In genomic region chr3:78204977-78205376, GRCh38 we compare ENCODE assay signal across 12 cellular contexts.
A peak's percentile ranks its signal among the peaks of the same experiment; 100 is the strongest.
DNase-seq lines count a peak whose midpoint lies in the region; ATAC-seq and TF ChIP-seq lines count a peak whose summit lies in the region.
"Had no signal": no experiment of that assay in that cellular context is flagged by ENCODE, and none has a peak within 500 bp of the region (broad histone marks: within the 10 kb centered on the region; RNA-seq: fewer than 3 reads in every experiment).

No MANE protein-coding gene starts in this region.

- H3K27me3 ChIP-seq in uterus = no peaks in the 10 kb centered on the region
- no peaks in the 10 kb centered on the region for H3K27me3 ChIP-seq in stomach
- H3K27me3 ChIP-seq: tibial nerve had no signal

- DNase-seq in DMS53 (lab: John Stamatoyannopoulos, UW) (peak; percentile 3), DMS53 treated with DMSO at 0.1 percent for 48 hours (lab: John Stamatoyannopoulos, UW; ENCODE audit: unreplicated experiment) (no peak), NCI-H524 (lab: John Stamatoyannopoulos, UW) (peak; percentile 60 to 80), epithelial cell of proximal tubule (ENCODE audit: low read depth) (no peak), retinal pigment epithelial cell (ENCODE audit: low read depth) (peak; percentile 79), uterus (no peak), stomach (no peak)
- DNase-seq: activated T-cell treated with anti-CD3 and anti-CD28 coated beads for 4 hours had no signal

- no peak overlapping the region for H3K27ac ChIP-seq in uterus
- no peak overlapping the region for H3K27ac ChIP-seq in stomach
- H3K27ac ChIP-seq: 22Rv1, parathyroid adenoma, tibial nerve had no signal

- H3K4me1 ChIP-seq in uterus (no peaks in the 10 kb centered on the region), stomach (no peaks in the 10 kb centered on the region)
- H3K4me1 ChIP-seq: parathyroid adenoma had no signal

- intact Hi-C loops in uterus (cut with DNase I; ENCODE audit: low total_unique reads) (no loop called here), stomach (cut with DNase I; ENCODE audit: low total_unique reads) (no loop called here)

- no peaks in the 10 kb centered on the region for H3K36me3 ChIP-seq in uterus
- no peaks in the 10 kb centered on the region for H3K36me3 ChIP-seq in stomach
- H3K36me3 ChIP-seq: tibial nerve had no signal

- H3K9me3 ChIP-seq in uterus (no peaks in the 10 kb centered on the region), stomach (no peaks in the 10 kb centered on the region)
- H3K9me3 ChIP-seq: tibial nerve had no signal

- TF ChIP-seq CTCF in epithelial cell of proximal tubule (conservative IDR thresholded peaks at IDR 0.05; ENCODE audit: low read depth, low read length) (peak; percentile 41), retinal pigment epithelial cell (conservative IDR thresholded peaks at IDR 0.05; ENCODE audit: low read depth, low read length) (peak; percentile 23), uterus (IDR thresholded peaks at IDR 0.05) (no peak), stomach (IDR thresholded peaks at IDR 0.05) (no peak)

- H3K4me3 ChIP-seq in epithelial cell of proximal tubule (ENCODE audit: low read depth, low read length) (no peak overlapping the region), retinal pigment epithelial cell (ENCODE audit: low read length) (no peak overlapping the region), uterus (no peak overlapping the region), stomach (no peak overlapping the region)
- H3K4me3 ChIP-seq: tibial nerve had no signal

- TF ChIP-seq POLR2A in uterus (IDR thresholded peaks at IDR 0.05) = no peak
- no peak for TF ChIP-seq POLR2A in stomach (IDR thresholded peaks at IDR 0.05)

- ATAC-seq in HG02571 (IDR thresholded peaks at IDR 0.05; ENCODE audit: unreplicated experiment) = no peak

- 36 to 53% (median 46%) methylated on average over 5 of the region's 5 CpGs for WGBS in stomach, 5 donors

- no peak for TF ChIP-seq EP300 in stomach (IDR thresholded peaks at IDR 0.05)

Comparison
In these comparisons a context has a peak if more than half of its experiments do, and no peak if none do; other contexts are left out.
1. DNase-seq: peak in DMS53 (single experiment), NCI-H524 (2 of 2) and retinal pigment epithelial cell (single experiment); none in DMS53 treated with DMSO at 0.1 percent for 48 hours (single experiment), epithelial cell of proximal tubule (single experiment), uterus (0 of 2) and stomach (single experiment).
2. CTCF ChIP-seq: peak in epithelial cell of proximal tubule (single experiment) and retinal pigment epithelial cell (single experiment); none in uterus (0 of 4) and stomach (0 of 7).